Comparison of ENCODE assay signal across 18 cellular contexts in the genomic region with DNA sequence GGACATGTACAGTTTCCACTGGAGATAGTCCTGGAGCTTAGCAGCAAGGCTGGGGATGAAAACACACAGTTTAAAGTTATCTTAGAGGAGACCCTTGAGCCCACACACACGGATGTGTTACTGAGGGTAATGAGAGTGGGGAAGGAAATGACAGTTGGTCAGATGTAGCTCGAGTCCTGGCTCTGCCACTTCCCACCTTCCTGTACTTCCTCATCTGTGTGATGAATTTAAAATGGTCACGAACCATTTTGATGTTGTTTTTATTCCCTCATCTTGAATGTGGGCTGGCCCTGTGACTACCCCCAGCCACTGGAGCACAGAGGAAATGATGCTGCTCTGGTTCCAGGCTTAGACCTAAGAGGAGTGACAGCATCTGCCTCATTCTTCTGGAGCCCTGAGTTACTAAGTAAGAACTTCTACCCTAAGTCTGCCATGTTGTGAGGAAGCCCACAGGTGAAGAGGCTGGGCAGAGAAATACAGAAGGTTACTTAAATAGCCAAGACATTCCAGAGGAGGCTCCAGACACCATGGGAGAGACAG.
DNase-seq lines count a peak whose midpoint lies in the region; ATAC-seq and TF ChIP-seq lines count a peak whose summit lies in the region.
"Had no signal": no experiment of that assay in that cellular context is flagged by ENCODE, and none has a peak within 500 bp of the region (broad histone marks: within the 10 kb centered on the region; RNA-seq: fewer than 3 reads in every experiment).

No MANE protein-coding gene starts in this region.

- DNase-seq in CD4-positive, alpha-beta T cell = no peak
- peak; percentile 43 for DNase-seq in OCI-M1 (lab: John Stamatoyannopoulos, UW)
- no peak for DNase-seq in central memory CD8-positive, alpha-beta T cell (ENCODE audit: low spot score in 2 of 2)
- no peak for DNase-seq in SKM-1 (lab: John Stamatoyannopoulos, UW; ENCODE audit: unreplicated experiment)
- DNase-seq in transverse colon = no peak
- DNase-seq in hippocampal formation (lab: John Stamatoyannopoulos, UW) = no peak
- DNase-seq: activated CD4-positive, alpha-beta T cell treated with anti-CD3 and anti-CD28 coated beads, Interleukin-2, amount 50 U/mL, for 4 hours; cortex of kidney; EL; erythroblast; NCI-H1105; NCI-H2171; posterior cingulate gyrus; SHP77; stimulated activated CD4-positive, alpha-beta T cell treated with anti-CD3 and anti-CD28 coated beads, Interleukin-4, amount 100 ng/mL, for 4 hours; T-helper 9 cell had no signal

- H3K4me3 ChIP-seq in DOHH2 (ENCODE audit: low read length) (peak overlapping the region; percentile 26), transverse colon (no peak overlapping the region)

- H3K36me3 ChIP-seq in DOHH2 (ENCODE audit: control insufficient read depth, low read length) (no peaks in the 10 kb centered on the region), transverse colon (no peaks in the 10 kb centered on the region)

- peak overlapping the region; percentile 92 for H3K27ac Mint-ChIP-seq in CD4-positive, alpha-beta T cell
- peak overlapping the region; percentile 95 for H3K27ac Mint-ChIP-seq in central memory CD8-positive, alpha-beta T cell (ENCODE audit: low read depth)

- peak overlapping the region; percentile 37 for H3K4me2 ChIP-seq in DOHH2 (ENCODE audit: low read length)

- POLR2A ChIA-PET in CD4-positive, alpha-beta T cell (lab: Charles Lee) = interaction anchor here (0.5 to 0.6 kb wide), 2 partner anchors 63 to 146 kb away, joined by 3 read pairs; no protein-coding TSS in a partner anchor

- H4K20me1 ChIP-seq in DOHH2 (ENCODE audit: control insufficient read depth, insufficient read depth, low read depth, low read length) = no peaks in the 10 kb centered on the region

- 70% methylated on average over 3 of the region's 3 CpGs; no CpG with 5 or more reads in 1 of the 2 donors for WGBS in transverse colon (ENCODE audit: low coverage in 1 of 2), 2 donors

- H3K9me2 ChIP-seq in DOHH2 (replicated peaks; ENCODE audit: control insufficient read depth, low read length) = no peaks in the 10 kb centered on the region

- H3K9me3 Mint-ChIP-seq in CD4-positive, alpha-beta T cell = peaks cover 7% of the 10 kb centered on the region
- no peaks in the 10 kb centered on the region for H3K9me3 Mint-ChIP-seq in central memory CD8-positive, alpha-beta T cell

- H3K4me3 Mint-ChIP-seq in CD4-positive, alpha-beta T cell = peak overlapping the region; percentile 39
- H3K4me3 Mint-ChIP-seq in central memory CD8-positive, alpha-beta T cell = peak overlapping the region; percentile 81

- H3K27ac ChIP-seq in CD4-positive, alpha-beta T cell (ENCODE audit: low read depth, low read length) = no peak overlapping the region
- H3K27ac ChIP-seq in DOHH2 (ENCODE audit: low read depth, low read length) (no peak overlapping the region), transverse colon (no peak overlapping the region)
- H3K27ac ChIP-seq: C4-2B had no signal

- H3K27me3 ChIP-seq in CD4-positive, alpha-beta T cell (ENCODE audit: control insufficient read depth, insufficient read depth, low read length) = no peaks in the 10 kb centered on the region
- no peaks in the 10 kb centered on the region for H3K27me3 ChIP-seq in DOHH2 (ENCODE audit: control insufficient read depth, low read length)
- H3K27me3 ChIP-seq in transverse colon = no peaks in the 10 kb centered on the region

- peak; percentile 26 for ATAC-seq in CD4-positive, alpha-beta T cell (ENCODE audit: poor library complexity)
- no peak for ATAC-seq in central memory CD8-positive, alpha-beta T cell (replicated peaks; ENCODE audit: extremely low read depth, poor library complexity, severe bottlenecking)

- H3K36me3 Mint-ChIP-seq in CD4-positive, alpha-beta T cell (ENCODE audit: low read depth) = peaks cover 5% of the 10 kb centered on the region
- H3K36me3 Mint-ChIP-seq in central memory CD8-positive, alpha-beta T cell (ENCODE audit: insufficient read depth) = peaks cover 2% of the 10 kb centered on the region

- peaks cover 19% of the 10 kb centered on the region for H3K4me1 ChIP-seq in DOHH2 (ENCODE audit: control insufficient read depth, low read length)
- H3K4me1 ChIP-seq in transverse colon = no peaks in the 10 kb centered on the region

- no peak for TF ChIP-seq EP300 in transverse colon (IDR thresholded peaks at IDR 0.05; ENCODE audit: low read depth)

- CTCF ChIA-PET in CD4-positive, alpha-beta T cell (lab: Charles Lee) = no interaction called here

- in situ Hi-C loops in transverse colon (cut with MboI; ENCODE audit: low pct_ligation_motif_present in 1 of 4, low pct_unique_long_range_greater_than_20kb in 1 of 4, low sequenced_read_pairs in 3 of 4) = no loop called here

- no peaks in the 10 kb centered on the region for H3F3A ChIP-seq in DOHH2 (ENCODE audit: control insufficient read depth, insufficient read depth)

- H3K27me3 Mint-ChIP-seq in CD4-positive, alpha-beta T cell = no peaks in the 10 kb centered on the region
- no peaks in the 10 kb centered on the region for H3K27me3 Mint-ChIP-seq in central memory CD8-positive, alpha-beta T cell

- no peak for TF ChIP-seq POLR2A in transverse colon (IDR thresholded peaks at IDR 0.05)

- TF ChIP-seq CTCF in CD4-positive, alpha-beta T cell (IDR thresholded peaks at IDR 0.05) = no peak
- TF ChIP-seq CTCF in DOHH2 (IDR thresholded peaks at IDR 0.05; ENCODE audit: low read depth, low read length, poor library complexity, severe bottlenecking) (no peak), transverse colon (IDR thresholded peaks at IDR 0.05) (no peak)

- peaks cover 56% of the 10 kb centered on the region for H3K4me1 Mint-ChIP-seq in CD4-positive, alpha-beta T cell (ENCODE audit: low read depth)
- peaks cover 47% of the 10 kb centered on the region for H3K4me1 Mint-ChIP-seq in central memory CD8-positive, alpha-beta T cell

- H3K9me3 ChIP-seq in CD4-positive, alpha-beta T cell (ENCODE audit: control insufficient read depth, low read length) = no peaks in the 10 kb centered on the region
- peaks cover 5% of the 10 kb centered on the region; the same call in 1 of the 2 replicates for H3K9me3 ChIP-seq in DOHH2 (ENCODE audit: control insufficient read depth, insufficient read depth, low read length)
- peaks cover 0 to 4% of the 10 kb centered on the region in 2 donors for H3K9me3 ChIP-seq in transverse colon

- no peaks in the 10 kb centered on the region for H3K79me2 ChIP-seq in DOHH2 (ENCODE audit: control insufficient read depth, low read length)

- intact Hi-C loops in CD4-positive, alpha-beta T cell (cut with DNase I, micrococcal nuclease) = loop anchor here in 1 of 2 experiments (5.0 kb wide), 1 partner anchor 132 kb away; no protein-coding TSS in a partner anchor
- intact Hi-C loops in transverse colon (cut with DNase I; ENCODE audit: low total_unique reads) = no loop called here
